In genomic region chr5:27682600-27682999, GRCh38 we compare ENCODE assay signal across 13 cellular contexts.
DNase-seq lines count a peak whose midpoint lies in the region; ATAC-seq and TF ChIP-seq lines count a peak whose summit lies in the region.
"Had no signal": no experiment of that assay in that cellular context is flagged by ENCODE, and none has a peak within 500 bp of the region (broad histone marks: within the 10 kb centered on the region; RNA-seq: fewer than 3 reads in every experiment).

No MANE protein-coding gene starts in this region.

- 72% methylated on average over 3 of the region's 3 CpGs for whole genome bisulfite sequencing in hepatocyte (ENCODE audit: low lambda C conversion rate, missing lambda C conversion rate)

- H3K4me3 Mint-ChIP-seq in Calu3 (ENCODE audit: low read depth, unreplicated experiment) (no peak overlapping the region), chondrocyte (ENCODE audit: unreplicated experiment) (no peak overlapping the region)
- H3K4me3 Mint-ChIP-seq in effector memory CD8-positive, alpha-beta T cell = no peak overlapping the region
- H3K4me3 Mint-ChIP-seq in natural killer cell treated with Interleukin-12 subunit alpha and Interleukin-12 subunit beta and Interleukin-15 and Interleukin-18, amount 100 ng/mL, for 72 hours = no peak overlapping the region
- H3K4me3 Mint-ChIP-seq: nephron had no signal

- BruUV-seq in Calu3 (replicated peaks; lab: Mats Ljungman, UMichigan) = no TSS peak

- no peaks in the 10 kb centered on the region for H3K4me1 ChIP-seq in SJCRH30
- no peaks in the 10 kb centered on the region for H3K4me1 ChIP-seq in hepatocyte (ENCODE audit: insufficient read depth)
- H3K4me1 ChIP-seq: adrenal gland had no signal

- intact Hi-C loops in Calu3 (cut with micrococcal nuclease; ENCODE audit: unreplicated experiment) = no loop called here

- H3K36me3 Mint-ChIP-seq in Calu3 (ENCODE audit: insufficient read depth, unreplicated experiment) = no peaks in the 10 kb centered on the region
- no peaks in the 10 kb centered on the region for H3K36me3 Mint-ChIP-seq in effector memory CD8-positive, alpha-beta T cell (ENCODE audit: insufficient read depth)
- peaks cover 13% of the 10 kb centered on the region for H3K36me3 Mint-ChIP-seq in natural killer cell treated with Interleukin-12 subunit alpha and Interleukin-12 subunit beta and Interleukin-15 and Interleukin-18, amount 100 ng/mL, for 72 hours
- H3K36me3 Mint-ChIP-seq in chondrocyte (ENCODE audit: low read depth) = no peaks in the 10 kb centered on the region

- H3K27me3 Mint-ChIP-seq in Calu3 (ENCODE audit: unreplicated experiment) = no peaks in the 10 kb centered on the region
- no peaks in the 10 kb centered on the region for H3K27me3 Mint-ChIP-seq in effector memory CD8-positive, alpha-beta T cell
- no peaks in the 10 kb centered on the region for H3K27me3 Mint-ChIP-seq in natural killer cell treated with Interleukin-12 subunit alpha and Interleukin-12 subunit beta and Interleukin-15 and Interleukin-18, amount 100 ng/mL, for 72 hours
- H3K27me3 Mint-ChIP-seq in chondrocyte (ENCODE audit: low read depth) = no peaks in the 10 kb centered on the region

- H3K27ac ChIP-seq in SJCRH30 = no peak overlapping the region
- no peak overlapping the region for H3K27ac ChIP-seq in hepatocyte
- H3K27ac ChIP-seq: adrenal gland, epithelial cell of prostate had no signal

- no peaks in the 10 kb centered on the region for H4K20me1 ChIP-seq in hepatocyte (ENCODE audit: insufficient read depth, poor library complexity, severe bottlenecking)

- H3K27me3 ChIP-seq in SJCRH30 (no peaks in the 10 kb centered on the region), hepatocyte (no peaks in the 10 kb centered on the region)
- H3K27me3 ChIP-seq: adrenal gland had no signal

- no peaks in the 10 kb centered on the region for H3K79me2 ChIP-seq in hepatocyte

- H3K36me3 ChIP-seq in SJCRH30 = no peaks in the 10 kb centered on the region
- H3K36me3 ChIP-seq in hepatocyte (replicated peaks; ENCODE audit: insufficient read depth, low read depth) = no peaks in the 10 kb centered on the region
- H3K36me3 ChIP-seq: adrenal gland had no signal

- DNase-seq in Calu3 = peak; percentile 0
- peak; percentile 56 for DNase-seq in HT1080 (ENCODE audit: low read depth)
- DNase-seq in SJCRH30 = peak; percentile 1 to 26
- DNase-seq in hepatocyte (ENCODE audit: low spot score) = peak; percentile 5
- no peak for DNase-seq in effector memory CD8-positive, alpha-beta T cell
- DNase-seq in natural killer cell treated with Interleukin-12 subunit alpha and Interleukin-12 subunit beta and Interleukin-15 and Interleukin-18, amount 100 ng/mL, for 72 hours (ENCODE audit: low spot score) = no peak
- no peak for DNase-seq in chondrocyte (ENCODE audit: low spot score)
- DNase-seq: activated CD8-positive, alpha-beta memory T cell treated with anti-CD3 and anti-CD28 coated beads, Interleukin-2, amount 50 U/mL, for 48 hours; T1000 had no signal

- no peak for ATAC-seq in effector memory CD8-positive, alpha-beta T cell (replicated peaks)
- ATAC-seq in natural killer cell treated with Interleukin-12 subunit alpha and Interleukin-12 subunit beta and Interleukin-15 and Interleukin-18, amount 100 ng/mL, for 72 hours = no peak
- ATAC-seq in GM18520 (IDR thresholded peaks at IDR 0.05; ENCODE audit: unreplicated experiment) = no peak

- H3K4me3 ChIP-seq in SJCRH30 = no peak overlapping the region
- H3K4me3 ChIP-seq in hepatocyte = no peak overlapping the region
- H3K4me3 ChIP-seq: adrenal gland had no signal

- no peaks in the 10 kb centered on the region for H3K4me1 Mint-ChIP-seq in Calu3 (ENCODE audit: low read depth, unreplicated experiment)
- no peaks in the 10 kb centered on the region for H3K4me1 Mint-ChIP-seq in effector memory CD8-positive, alpha-beta T cell (ENCODE audit: low read depth in 2 of 2)
- H3K4me1 Mint-ChIP-seq in natural killer cell treated with Interleukin-12 subunit alpha and Interleukin-12 subunit beta and Interleukin-15 and Interleukin-18, amount 100 ng/mL, for 72 hours (ENCODE audit: low read depth in 2 of 2) = no peaks in the 10 kb centered on the region
- no peaks in the 10 kb centered on the region for H3K4me1 Mint-ChIP-seq in chondrocyte (ENCODE audit: low read depth)
- H3K4me1 Mint-ChIP-seq: nephron had no signal

- H3K9me3 ChIP-seq in SJCRH30 (replicated peaks) (no peaks in the 10 kb centered on the region), hepatocyte (ENCODE audit: low read depth) (no peaks in the 10 kb centered on the region)
- H3K9me3 ChIP-seq: adrenal gland had no signal

- H3K9me3 Mint-ChIP-seq in Calu3 (ENCODE audit: low read depth, unreplicated experiment) (peaks cover 19% of the 10 kb centered on the region), chondrocyte (ENCODE audit: low read depth) (peaks cover 11% of the 10 kb centered on the region)
- peaks cover 18 to 35% of the 10 kb centered on the region in 2 donors for H3K9me3 Mint-ChIP-seq in effector memory CD8-positive, alpha-beta T cell
- H3K9me3 Mint-ChIP-seq in natural killer cell treated with Interleukin-12 subunit alpha and Interleukin-12 subunit beta and Interleukin-15 and Interleukin-18, amount 100 ng/mL, for 72 hours = peaks cover 30% of the 10 kb centered on the region

- CTCF ChIA-PET in Calu3 (lab: Charles Lee) = no interaction called here

- H3K27ac Mint-ChIP-seq in Calu3 (ENCODE audit: unreplicated experiment) = no peak overlapping the region
- no peak overlapping the region for H3K27ac Mint-ChIP-seq in effector memory CD8-positive, alpha-beta T cell
- no peak overlapping the region for H3K27ac Mint-ChIP-seq in natural killer cell treated with Interleukin-12 subunit alpha and Interleukin-12 subunit beta and Interleukin-15 and Interleukin-18, amount 100 ng/mL, for 72 hours
- H3K27ac Mint-ChIP-seq in chondrocyte (ENCODE audit: unreplicated experiment) = no peak overlapping the region
- H3K27ac Mint-ChIP-seq: nephron had no signal

- no peaks in the 10 kb centered on the region for H3K9me2 ChIP-seq in hepatocyte (replicated peaks; ENCODE audit: insufficient read depth)

- no peak overlapping the region for H2AFZ ChIP-seq in hepatocyte

- H3K4me2 ChIP-seq in hepatocyte = no peak overlapping the region

- TF ChIP-seq CTCF in Calu3 (IDR thresholded peaks at IDR 0.05; ENCODE audit: unreplicated experiment) = no peak
- no peak for TF ChIP-seq CTCF in hepatocyte (IDR thresholded peaks at IDR 0.05; ENCODE audit: poor library complexity)
- TF ChIP-seq CTCF in chondrocyte (IDR thresholded peaks at IDR 0.05) = no peak

Comparison
In these comparisons a context has a peak if more than half of its experiments do, and no peak if none do; other contexts are left out.
1. DNase-seq: peak in Calu3 (single experiment), HT1080 (single experiment), SJCRH30 (2 of 2) and hepatocyte (single experiment); none in effector memory CD8-positive, alpha-beta T cell (0 of 3), natural killer cell treated with Interleukin-12 subunit alpha and Interleukin-12 subunit beta and Interleukin-15 and Interleukin-18, amount 100 ng/mL, for 72 hours (single experiment) and chondrocyte (single experiment).